Comparison of ENCODE assay signal across 21 cellular contexts in the genomic region with DNA sequence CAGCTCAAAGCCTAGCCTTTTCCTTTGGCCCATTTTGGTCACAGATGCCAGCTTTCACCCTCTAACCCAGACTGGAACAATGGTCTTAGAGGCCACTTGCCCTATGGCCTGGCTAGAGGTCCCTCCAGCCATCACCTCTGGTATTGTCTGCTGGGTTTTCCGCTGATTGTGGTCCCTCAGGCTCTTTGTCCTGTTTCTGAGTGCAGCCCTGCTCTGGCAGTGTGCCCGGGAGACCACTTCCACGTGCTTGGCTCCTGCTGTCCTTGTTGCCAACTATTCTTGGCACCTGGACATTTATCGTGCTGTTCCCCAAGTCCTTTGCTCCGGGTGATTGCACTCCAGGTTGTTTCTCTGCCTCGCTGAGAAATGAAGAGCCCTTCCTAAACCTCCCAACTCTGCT. TPM values are rescaled to one million over a fixed set of nuclear protein-coding genes. Genes with fewer than 3 reads are reported as not detected.
A peak's percentile ranks its signal among the peaks of the same experiment; 100 is the strongest.
DNase-seq lines count a peak whose midpoint lies in the region; ATAC-seq and TF ChIP-seq lines count a peak whose summit lies in the region.
"Had no signal": no experiment of that assay in that cellular context is flagged by ENCODE, and none has a peak within 500 bp of the region (broad histone marks: within the 10 kb centered on the region; RNA-seq: fewer than 3 reads in every experiment).

No MANE protein-coding gene starts in this region.

- WGBS in smooth muscle cell (ENCODE audit: low lambda C conversion rate), result 98% methylated on average over 6 of the region's 6 CpGs

- no peak overlapping the region for H3K4me3 Mint-ChIP-seq in GM23338
- H3K4me3 Mint-ChIP-seq: activated naive CD4-positive, alpha-beta T cell treated with anti-CD3 and anti-CD28 coated beads, Interleukin-2, amount 50 U/mL, for 24 hours; nephron; T-cell had no signal

- no peak overlapping the region for H3K9ac ChIP-seq in smooth muscle cell (ENCODE audit: low read depth)

- no peaks in the 10 kb centered on the region for H4K20me1 ChIP-seq in GM23338 (replicated peaks; ENCODE audit: insufficient read depth)
- H4K20me1 ChIP-seq in smooth muscle cell (ENCODE audit: low read depth), result no peaks in the 10 kb centered on the region

- no peak overlapping the region; the same call in 1 of the 2 replicates for H3K27ac Mint-ChIP-seq in GM23338
- H3K27ac Mint-ChIP-seq: activated naive CD4-positive, alpha-beta T cell treated with anti-CD3 and anti-CD28 coated beads, Interleukin-2, amount 50 U/mL, for 24 hours; progenitor cell of endocrine pancreas; T-cell had no signal

- H3K27ac ChIP-seq in GM23338 (ENCODE audit: low read depth), result no peak overlapping the region
- no peak overlapping the region for H3K27ac ChIP-seq in smooth muscle cell (ENCODE audit: low read depth)
- H3K27ac ChIP-seq: colonic mucosa, foreskin keratinocyte had no signal

- no peaks in the 10 kb centered on the region for H3K27me3 Mint-ChIP-seq in GM23338 (ENCODE audit: insufficient read depth, low read depth, poor library complexity)
- H3K27me3 Mint-ChIP-seq: progenitor cell of endocrine pancreas had no signal

- no peak for DNase-seq in GM23338 (ENCODE audit: low spot score)
- DNase-seq in NCI-H187 treated with DMSO at 0.1 percent for 48 hours (lab: John Stamatoyannopoulos, UW), result peak; percentile 94
- DNase-seq in NCI-H69 (lab: John Stamatoyannopoulos, UW), result peak; percentile 76
- peak; percentile 35 for DNase-seq in islet precursor cell
- no peak for DNase-seq in dedifferentiated amniotic fluid mesenchymal stem cell (ENCODE audit: extremely low spot score)
- no peak for DNase-seq in smooth muscle cell (lab: John Stamatoyannopoulos, UW; ENCODE audit: unreplicated experiment)
- DNase-seq: activated CD4-positive, alpha-beta T cell treated with anti-CD3 and anti-CD28 coated beads, Interleukin-2, amount 50 U/mL, for 4 hours; Caco-2; colonic mucosa; foreskin keratinocyte; KG1; small intestine; stimulated activated CD4-positive, alpha-beta T cell treated with anti-CD3 and anti-CD28 coated beads, Interleukin-4, amount 100 ng/mL, for 4 hours had no signal

- no peaks in the 10 kb centered on the region for H3K27me3 ChIP-seq in GM23338 (ENCODE audit: insufficient read depth)
- H3K27me3 ChIP-seq in smooth muscle cell (ENCODE audit: low read depth), result no peaks in the 10 kb centered on the region
- H3K27me3 ChIP-seq: colonic mucosa, foreskin keratinocyte had no signal

- ATAC-seq in GM23338 (no peak), HG03039 (IDR thresholded peaks at IDR 0.05; ENCODE audit: unreplicated experiment) (no peak), HG02973 (IDR thresholded peaks at IDR 0.05; ENCODE audit: unreplicated experiment) (no peak)

- H3F3A ChIP-seq in GM23338 (replicated peaks; ENCODE audit: low read depth), result no peaks in the 10 kb centered on the region
- no peaks in the 10 kb centered on the region for H3F3A ChIP-seq in smooth muscle cell (ENCODE audit: low read depth)

- no peaks in the 10 kb centered on the region for H3K9me3 Mint-ChIP-seq in GM23338
- H3K9me3 Mint-ChIP-seq: activated naive CD4-positive, alpha-beta T cell treated with anti-CD3 and anti-CD28 coated beads, Interleukin-2, amount 50 U/mL, for 24 hours; nephron; T-cell had no signal

- no peak for TF ChIP-seq CTCF in GM23338 (conservative IDR thresholded peaks at IDR 0.05; ENCODE audit: low read depth in 2 of 2)
- no peak for TF ChIP-seq CTCF in smooth muscle cell (IDR thresholded peaks at IDR 0.05; ENCODE audit: borderline replicate concordance, insufficient read depth, poor library complexity, severe bottlenecking)

- H3K9me3 ChIP-seq in smooth muscle cell (replicated peaks; ENCODE audit: low read depth), result no peaks in the 10 kb centered on the region
- H3K9me3 ChIP-seq: Caco-2, colonic mucosa had no signal

- H3K4me3 ChIP-seq in GM23338, result no peak overlapping the region
- no peak overlapping the region for H3K4me3 ChIP-seq in smooth muscle cell
- H3K4me3 ChIP-seq: colonic mucosa had no signal

- H3K9me2 ChIP-seq in GM23338 (ENCODE audit: insufficient read depth), result peaks cover 3% of the 10 kb centered on the region; the same call in 1 of the 2 replicates

- no peaks in the 10 kb centered on the region for H3K36me3 Mint-ChIP-seq in GM23338 (ENCODE audit: low read depth)
- H3K36me3 Mint-ChIP-seq: activated naive CD4-positive, alpha-beta T cell treated with anti-CD3 and anti-CD28 coated beads, Interleukin-2, amount 50 U/mL, for 24 hours; T-cell had no signal

- H3K4me1 ChIP-seq in GM23338 (ENCODE audit: insufficient read depth), result no peaks in the 10 kb centered on the region
- no peaks in the 10 kb centered on the region for H3K4me1 ChIP-seq in smooth muscle cell (ENCODE audit: low read depth)
- H3K4me1 ChIP-seq: colonic mucosa had no signal

- H3K4me2 ChIP-seq in GM23338, result no peak overlapping the region
- H3K4me2 ChIP-seq in smooth muscle cell, result no peak overlapping the region

- H3K79me2 ChIP-seq in GM23338 (replicated peaks; ENCODE audit: insufficient read depth) (no peaks in the 10 kb centered on the region), smooth muscle cell (ENCODE audit: low read depth) (no peaks in the 10 kb centered on the region)

- H2AFZ ChIP-seq in GM23338, result 0 out of 2 replicates have a peak overlapping the region, but pooled peaks have one; percentile 10
- no peak overlapping the region for H2AFZ ChIP-seq in smooth muscle cell (ENCODE audit: low read depth)

- no peaks in the 10 kb centered on the region for H3K36me3 ChIP-seq in GM23338 (ENCODE audit: insufficient read depth)
- no peaks in the 10 kb centered on the region for H3K36me3 ChIP-seq in smooth muscle cell (ENCODE audit: low read depth)
- H3K36me3 ChIP-seq: colonic mucosa had no signal

- peaks cover 7% of the 10 kb centered on the region; the same call in 2 of the 3 replicates for H3K4me1 Mint-ChIP-seq in GM23338

TF ChIP-seq in GM23338, 12 proteins besides CTCF, POLR2A, EP300 and RAD21:
- TF ChIP-seq ZNF331 (CRISPR knock-in tag; IDR thresholded peaks at IDR 0.05; ENCODE audit: low read depth) (no peak), CREB1 (CRISPR knock-in tag; IDR thresholded peaks at IDR 0.05; ENCODE audit: low read depth) (no peak), POLR2AphosphoS5 (IDR thresholded peaks at IDR 0.05; ENCODE audit: low read depth) (no peak)
- TF ChIP-seq, protein P1, sequence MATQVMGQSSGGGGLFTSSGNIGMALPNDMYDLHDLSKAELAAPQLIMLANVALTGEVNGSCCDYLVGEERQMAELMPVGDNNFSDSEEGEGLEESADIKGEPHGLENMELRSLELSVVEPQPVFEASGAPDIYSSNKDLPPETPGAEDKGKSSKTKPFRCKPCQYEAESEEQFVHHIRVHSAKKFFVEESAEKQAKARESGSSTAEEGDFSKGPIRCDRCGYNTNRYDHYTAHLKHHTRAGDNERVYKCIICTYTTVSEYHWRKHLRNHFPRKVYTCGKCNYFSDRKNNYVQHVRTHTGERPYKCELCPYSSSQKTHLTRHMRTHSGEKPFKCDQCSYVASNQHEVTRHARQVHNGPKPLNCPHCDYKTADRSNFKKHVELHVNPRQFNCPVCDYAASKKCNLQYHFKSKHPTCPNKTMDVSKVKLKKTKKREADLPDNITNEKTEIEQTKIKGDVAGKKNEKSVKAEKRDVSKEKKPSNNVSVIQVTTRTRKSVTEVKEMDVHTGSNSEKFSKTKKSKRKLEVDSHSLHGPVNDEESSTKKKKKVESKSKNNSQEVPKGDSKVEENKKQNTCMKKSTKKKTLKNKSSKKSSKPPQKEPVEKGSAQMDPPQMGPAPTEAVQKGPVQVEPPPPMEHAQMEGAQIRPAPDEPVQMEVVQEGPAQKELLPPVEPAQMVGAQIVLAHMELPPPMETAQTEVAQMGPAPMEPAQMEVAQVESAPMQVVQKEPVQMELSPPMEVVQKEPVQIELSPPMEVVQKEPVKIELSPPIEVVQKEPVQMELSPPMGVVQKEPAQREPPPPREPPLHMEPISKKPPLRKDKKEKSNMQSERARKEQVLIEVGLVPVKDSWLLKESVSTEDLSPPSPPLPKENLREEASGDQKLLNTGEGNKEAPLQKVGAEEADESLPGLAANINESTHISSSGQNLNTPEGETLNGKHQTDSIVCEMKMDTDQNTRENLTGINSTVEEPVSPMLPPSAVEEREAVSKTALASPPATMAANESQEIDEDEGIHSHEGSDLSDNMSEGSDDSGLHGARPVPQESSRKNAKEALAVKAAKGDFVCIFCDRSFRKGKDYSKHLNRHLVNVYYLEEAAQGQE (IDR thresholded peaks at IDR 0.05; ENCODE audit: unreplicated experiment), result no peak

RNA-seq across cellular contexts. Expression of a gene that starts 53.3 kb away (rescaled TPM):
- total RNA-seq in GM23338 (2014; rRNA removed; shearing (Covaris generic)), result not detected in 2 replicates
- polyA plus RNA-seq in GM23338 (2016; fragmentation: Nextera tagmentation; extraction: Ambion mirVana) (not detected in 2 replicates), smooth muscle cell (0.14 and 0.26 TPM in 2 replicates)
- total RNA-seq in smooth muscle cell, result not detected in 2 replicates
- total RNA-seq: Caco-2, kidney epithelial cell, progenitor cell of endocrine pancreas, T-cell, temporal lobe had no signal

Comparison
In these comparisons a context has a peak if more than half of its experiments do, and no peak if none do; other contexts are left out.
1. DNase-seq: peak in NCI-H187 treated with DMSO at 0.1 percent for 48 hours (single experiment), NCI-H69 (single experiment) and islet precursor cell (single experiment); none in GM23338 (single experiment), dedifferentiated amniotic fluid mesenchymal stem cell (single experiment) and smooth muscle cell (single experiment).